Comparison of ENCODE assay signal across 3 cellular contexts in genomic region chr2:126579868-126580267, GRCh38.
TF ChIP-seq lines count a peak whose summit lies in the region.

No MANE protein-coding gene starts in this region.

TF ChIP-seq in HepG2, 621 proteins besides CTCF, POLR2A, EP300 and RAD21:
- no peak for TF ChIP-seq ZBTB25 (CRISPR knock-in tag; IDR thresholded peaks at IDR 0.05)
- peak; percentile 78 for TF ChIP-seq MNT (IDR thresholded peaks at IDR 0.05)

TF ChIP-seq in IMR-90, 13 proteins besides CTCF, POLR2A, EP300 and RAD21:
- TF ChIP-seq MAZ (IDR thresholded peaks at IDR 0.05; ENCODE audit: borderline replicate concordance, low read depth, low read length) (no peak), USF2 (IDR thresholded peaks at IDR 0.05; ENCODE audit: low read depth, low read length) (no peak), MAFK (IDR thresholded peaks at IDR 0.05; ENCODE audit: low read depth, low read length) (no peak), SMC3 (IDR thresholded peaks at IDR 0.05; ENCODE audit: low read depth, low read length) (no peak), BHLHE40 (IDR thresholded peaks at IDR 0.05; ENCODE audit: low read depth, low read length) (no peak), RCOR1 (IDR thresholded peaks at IDR 0.05; ENCODE audit: insufficient replicate concordance, low read length) (no peak), ELK1 (IDR thresholded peaks at IDR 0.05; ENCODE audit: borderline replicate concordance, low read depth, low read length) (no peak), FOS (IDR thresholded peaks at IDR 0.05; ENCODE audit: low read depth, low read length) (no peak), MXI1 (IDR thresholded peaks at IDR 0.05; ENCODE audit: borderline replicate concordance, low read depth, low read length) (no peak), CHD1 (IDR thresholded peaks at IDR 0.05; ENCODE audit: low read depth, low read length) (no peak), RFX5 (IDR thresholded peaks at IDR 0.05; ENCODE audit: low read depth, low read length) (no peak)

TF ChIP-seq in K562, 482 proteins besides CTCF, POLR2A, EP300 and RAD21:
- peak; percentile 37; the same call in 1 of the 2 replicates for TF ChIP-seq RAD51 (IDR thresholded peaks at IDR 0.05; ENCODE audit: borderline replicate concordance, low read depth)
- peak in 1 of 2 experiments; percentile 27 for TF ChIP-seq E2F6 (IDR thresholded peaks at IDR 0.05; ENCODE audit: borderline replicate concordance in 1 of 2, extremely low read depth in 1 of 2, insufficient read depth in 1 of 2, insufficient read length in 1 of 2, low read depth in 1 of 2, low read length in 1 of 2, poor library complexity in 1 of 2, severe bottlenecking in 1 of 2)
- peak; percentile 58 for TF ChIP-seq USF2 (CRISPR knock-in tag; IDR thresholded peaks at IDR 0.05)
- no peak for TF ChIP-seq ZBTB17 (CRISPR knock-in tag; IDR thresholded peaks at IDR 0.05)
